Comparison of ENCODE assay signal across 8 cellular contexts in genomic region chr13:23966691-23967615, GRCh38.
DNase-seq lines count a peak whose midpoint lies in the region; ATAC-seq and TF ChIP-seq lines count a peak whose summit lies in the region.

No MANE protein-coding gene starts in this region.

- H3K36me3 Mint-ChIP-seq in activated T-cell treated with anti-CD3 and anti-CD28 coated beads, Interleukin-2, amount 50 U/mL, for 72 hours (ENCODE audit: insufficient read depth in 2 of 2): no peaks in the 10 kb centered on the region
- no peaks in the 10 kb centered on the region for H3K36me3 Mint-ChIP-seq in naive thymus-derived CD8-positive, alpha-beta T cell
- no peaks in the 10 kb centered on the region for H3K36me3 Mint-ChIP-seq in endothelial cell (ENCODE audit: low read depth, unreplicated experiment)
- no peaks in the 10 kb centered on the region for H3K36me3 Mint-ChIP-seq in glutamatergic neuron (ENCODE audit: unreplicated experiment)

- ATAC-seq in GM18502 (IDR thresholded peaks at IDR 0.05; ENCODE audit: poor library complexity, unreplicated experiment) (peak; percentile 63), HG02610 (IDR thresholded peaks at IDR 0.05; ENCODE audit: unreplicated experiment) (peak; percentile 65)
- peak; percentile 85 to 89 for ATAC-seq in activated T-cell treated with anti-CD3 and anti-CD28 coated beads, Interleukin-2, amount 50 U/mL, for 72 hours (replicated peaks in 1 of 2)
- ATAC-seq in naive thymus-derived CD8-positive, alpha-beta T cell: peak; percentile 83 to 86

- POLR2A ChIA-PET in naive thymus-derived CD8-positive, alpha-beta T cell (lab: Charles Lee): no interaction called here

- no peaks in the 10 kb centered on the region for H3K27me3 Mint-ChIP-seq in activated T-cell treated with anti-CD3 and anti-CD28 coated beads, Interleukin-2, amount 50 U/mL, for 72 hours (ENCODE audit: low read depth)
- H3K27me3 Mint-ChIP-seq in naive thymus-derived CD8-positive, alpha-beta T cell: no peaks in the 10 kb centered on the region
- H3K27me3 Mint-ChIP-seq in endothelial cell (ENCODE audit: unreplicated experiment) (no peaks in the 10 kb centered on the region), glutamatergic neuron (ENCODE audit: unreplicated experiment) (peaks cover 3% of the 10 kb centered on the region)

- intact Hi-C loops in posterior vena cava (cut with DNase I): no loop called here

- H3K9me3 Mint-ChIP-seq in activated T-cell treated with anti-CD3 and anti-CD28 coated beads, Interleukin-2, amount 50 U/mL, for 72 hours: no peaks in the 10 kb centered on the region
- no peaks in the 10 kb centered on the region for H3K9me3 Mint-ChIP-seq in naive thymus-derived CD8-positive, alpha-beta T cell
- H3K9me3 Mint-ChIP-seq in endothelial cell (ENCODE audit: unreplicated experiment) (no peaks in the 10 kb centered on the region), glutamatergic neuron (ENCODE audit: unreplicated experiment) (peaks cover 1% of the 10 kb centered on the region)

- peak; percentile 18 to 27 for DNase-seq in activated T-cell treated with anti-CD3 and anti-CD28 coated beads, Interleukin-2, amount 50 U/mL, for 72 hours
- peak in 4 of 10 donors; percentile 4 to 58 (median 51) for DNase-seq in naive thymus-derived CD8-positive, alpha-beta T cell
- DNase-seq in endothelial cell (ENCODE audit: low spot score) (no peak), glutamatergic neuron (no peak), cerebellar cortex (ENCODE audit: low spot score) (no peak), posterior vena cava (ENCODE audit: low spot score) (no peak)

- H3K4me3 Mint-ChIP-seq in activated T-cell treated with anti-CD3 and anti-CD28 coated beads, Interleukin-2, amount 50 U/mL, for 72 hours: peak overlapping the region; percentile 72 to 86
- H3K4me3 Mint-ChIP-seq in naive thymus-derived CD8-positive, alpha-beta T cell: peak overlapping the region; percentile 80 to 87 (median 84)
- H3K4me3 Mint-ChIP-seq in endothelial cell (ENCODE audit: unreplicated experiment): no peak overlapping the region
- H3K4me3 Mint-ChIP-seq in glutamatergic neuron (ENCODE audit: unreplicated experiment): no peak overlapping the region

- peak overlapping the region; percentile 82 for H3K27ac Mint-ChIP-seq in activated T-cell treated with anti-CD3 and anti-CD28 coated beads, Interleukin-2, amount 50 U/mL, for 72 hours
- H3K27ac Mint-ChIP-seq in naive thymus-derived CD8-positive, alpha-beta T cell: peak overlapping the region; percentile 70 to 95 (median 90)
- H3K27ac Mint-ChIP-seq in endothelial cell (ENCODE audit: unreplicated experiment) (no peak overlapping the region), glutamatergic neuron (ENCODE audit: unreplicated experiment) (no peak overlapping the region)

- TF ChIP-seq CTCF in endothelial cell (IDR thresholded peaks at IDR 0.05; ENCODE audit: unreplicated experiment) (no peak), glutamatergic neuron (IDR thresholded peaks at IDR 0.05; ENCODE audit: partially characterized antibody, unreplicated experiment) (no peak)

- H3K4me1 Mint-ChIP-seq in activated T-cell treated with anti-CD3 and anti-CD28 coated beads, Interleukin-2, amount 50 U/mL, for 72 hours (ENCODE audit: low read depth): peaks cover 53% of the 10 kb centered on the region
- peaks cover 10 to 17% (median 14%) of the 10 kb centered on the region in 4 donors for H3K4me1 Mint-ChIP-seq in naive thymus-derived CD8-positive, alpha-beta T cell
- H3K4me1 Mint-ChIP-seq in endothelial cell (ENCODE audit: unreplicated experiment): peaks cover 4% of the 10 kb centered on the region
- peaks cover 16% of the 10 kb centered on the region for H3K4me1 Mint-ChIP-seq in glutamatergic neuron (ENCODE audit: low read depth, unreplicated experiment)

Comparison
In these comparisons a context has a peak if more than half of its experiments do, and no peak if none do; other contexts are left out.
1. DNase-seq: peak in activated T-cell treated with anti-CD3 and anti-CD28 coated beads, Interleukin-2, amount 50 U/mL, for 72 hours (2 of 2); none in endothelial cell (single experiment), glutamatergic neuron (single experiment), cerebellar cortex (single experiment) and posterior vena cava (single experiment).
2. H3K27ac Mint-ChIP-seq: peak in activated T-cell treated with anti-CD3 and anti-CD28 coated beads, Interleukin-2, amount 50 U/mL, for 72 hours (single experiment) and naive thymus-derived CD8-positive, alpha-beta T cell (10 of 10); none in endothelial cell (single experiment) and glutamatergic neuron (single experiment).
3. H3K4me3 Mint-ChIP-seq: peak in activated T-cell treated with anti-CD3 and anti-CD28 coated beads, Interleukin-2, amount 50 U/mL, for 72 hours (2 of 2) and naive thymus-derived CD8-positive, alpha-beta T cell (10 of 10); none in endothelial cell (single experiment) and glutamatergic neuron (single experiment).
4. Peak in every context shown above with its lines, with median percentiles within 50 percentile points of each other: ATAC-seq.